8 cellular contexts compared by ENCODE assay signal in the genomic region with DNA sequence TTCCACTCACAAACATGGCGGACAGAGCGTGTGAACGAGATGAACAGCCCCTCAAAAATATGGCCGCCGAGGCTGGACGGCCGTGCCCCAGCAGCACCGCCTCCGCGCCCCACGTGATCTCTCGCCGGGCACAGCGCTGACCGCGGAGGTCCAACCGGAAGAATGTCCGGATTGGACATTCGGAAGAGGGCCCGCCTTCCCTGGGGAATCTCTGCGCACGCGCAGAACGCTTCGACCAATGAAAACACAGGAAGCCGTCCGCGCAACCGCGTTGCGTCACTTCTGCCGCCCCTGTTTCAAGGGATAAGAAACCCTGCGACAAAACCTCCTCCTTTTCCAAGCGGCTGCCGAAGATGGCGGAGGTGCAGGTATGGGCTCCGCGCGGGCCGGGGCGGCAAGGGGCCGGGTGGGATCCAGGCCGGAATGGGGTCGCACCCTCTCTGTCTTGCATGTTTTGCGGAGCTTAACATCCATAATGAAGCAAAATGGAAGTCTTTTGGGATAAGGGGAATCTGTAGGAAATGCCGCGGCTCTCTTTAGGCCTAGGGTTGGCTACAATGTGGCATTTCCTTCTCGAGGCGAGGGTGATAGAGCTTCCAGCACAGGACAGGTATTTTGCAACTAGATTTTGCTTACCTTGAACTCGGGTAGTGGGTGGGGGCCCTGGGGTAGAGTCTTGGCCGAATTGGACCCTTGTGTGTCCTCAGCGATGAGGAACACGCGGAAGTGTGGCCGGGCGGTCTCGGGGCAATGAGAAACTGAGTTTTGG.
DNase-seq lines count a peak whose midpoint lies in the region; ATAC-seq, FAIRE-seq and TF ChIP-seq lines count a peak whose summit lies in the region.

Gene RPL13A, plus strand, starts transcription at position 332 of the 769 bp plus-strand sequence. Its CDS starts 22 bp downstream, at position 354.

- ATAC-seq in GM19035 (IDR thresholded peaks at IDR 0.05; ENCODE audit: unreplicated experiment) (peak; percentile 89), HG03354 (IDR thresholded peaks at IDR 0.05; ENCODE audit: poor library complexity, severe bottlenecking, unreplicated experiment) (peak; percentile 90)
- peak; percentile 86 to 88 for ATAC-seq in activated CD4-positive, CD25-positive, alpha-beta regulatory T cell treated with anti-CD3 and anti-CD28 coated beads, Interleukin-2, amount 50 U/mL, for 24 hours

- FAIRE-seq in islet of Langerhans (lab: Jason Lieb, UNC), result peak; percentile 85

- TF ChIP-seq CTCF in AG09319 (IDR thresholded peaks at IDR 0.05; ENCODE audit: low read depth, low read length), result no peak

- DNase-seq in AG09319 (ENCODE audit: extremely low read depth, low read depth), result peak; percentile 99
- peak; percentile 99 for DNase-seq in NCI-H446 treated with DMSO at 0.1 percent for 48 hours (lab: John Stamatoyannopoulos, UW)
- peak; percentile 99 for DNase-seq in cerebellar cortex (ENCODE audit: low spot score)
- DNase-seq in stimulated activated CD4-positive, alpha-beta T cell treated with anti-CD3 and anti-CD28 coated beads, Interleukin-12 subunit alpha, Interleukin-12 subunit beta, amount 100 ng/mL, for 4 hours, result peak; percentile 100

Comparison
In these comparisons a context has a peak if more than half of its experiments do, and no peak if none do; other contexts are left out.
1. Peak in every context shown above with its lines: DNase-seq and ATAC-seq.